Comparison of ENCODE assay signal across 20 cellular contexts in the genomic region with DNA sequence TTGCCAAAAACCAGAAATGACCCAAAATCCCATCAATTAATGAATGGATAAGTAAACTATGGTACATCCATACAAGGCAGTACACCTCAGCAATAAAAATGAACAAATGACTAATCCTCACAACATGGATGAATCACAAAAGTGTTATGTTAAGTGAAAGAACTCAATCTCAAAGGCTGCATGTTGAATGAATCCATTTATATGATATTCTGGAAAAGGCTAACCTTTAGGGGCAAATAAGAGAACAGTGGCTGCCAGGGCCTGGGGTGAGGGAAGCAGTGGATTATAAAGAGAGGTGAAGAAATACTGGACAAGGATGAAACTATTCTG. TPM values are rescaled to one million over a fixed set of nuclear protein-coding genes. Genes with fewer than 3 reads are reported as not detected.
DNase-seq lines count a peak whose midpoint lies in the region; ATAC-seq and TF ChIP-seq lines count a peak whose summit lies in the region.
"Had no signal": no experiment of that assay in that cellular context is flagged by ENCODE, and none has a peak within 500 bp of the region (broad histone marks: within the 10 kb centered on the region; RNA-seq: fewer than 3 reads in every experiment).

No MANE protein-coding gene starts in this region.

- no peaks in the 10 kb centered on the region for H3K36me3 ChIP-seq in BE2C

- H3K27me3 ChIP-seq in foreskin keratinocyte = peaks cover 22% of the 10 kb centered on the region
- H3K27me3 ChIP-seq in BE2C = no peaks in the 10 kb centered on the region
- H3K27me3 ChIP-seq: body of pancreas had no signal

- H3K27me3 Mint-ChIP-seq in activated CD8-positive, alpha-beta memory T cell treated with anti-CD3 and anti-CD28 coated beads, Interleukin-2, amount 10 ng/mL, durations not matched to agents 7 days and 5 days = peaks cover 31% of the 10 kb centered on the region

- H3K4me1 ChIP-seq in foreskin keratinocyte = peaks cover 8% of the 10 kb centered on the region
- no peaks in the 10 kb centered on the region for H3K4me1 ChIP-seq in BE2C
- H3K4me1 ChIP-seq: body of pancreas, psoas muscle had no signal

- no peak overlapping the region for H3K27ac ChIP-seq in foreskin keratinocyte
- H3K27ac ChIP-seq: body of pancreas, psoas muscle had no signal

- H3K9me3 ChIP-seq in BE2C = no peaks in the 10 kb centered on the region; the same call in 1 of the 2 replicates

- H3K4me3 ChIP-seq in BE2C (ENCODE audit: low read depth, low read length) = no peak overlapping the region
- H3K4me3 ChIP-seq: body of pancreas, GM12878, K562, lung, psoas muscle had no signal

- H3K9me3 Mint-ChIP-seq in activated CD8-positive, alpha-beta memory T cell treated with anti-CD3 and anti-CD28 coated beads, Interleukin-2, amount 10 ng/mL, durations not matched to agents 7 days and 5 days (ENCODE audit: low read depth) = no peaks in the 10 kb centered on the region
- H3K9me3 Mint-ChIP-seq: effector memory CD8-positive, alpha-beta T cell had no signal

- CTCF ChIA-PET in activated CD8-positive, alpha-beta memory T cell treated with anti-CD3 and anti-CD28 coated beads, Interleukin-2, amount 10 ng/mL, durations not matched to agents 7 days and 5 days (lab: Charles Lee) = no interaction called here

- H3K36me3 Mint-ChIP-seq in activated CD8-positive, alpha-beta memory T cell treated with anti-CD3 and anti-CD28 coated beads, Interleukin-2, amount 10 ng/mL, durations not matched to agents 7 days and 5 days = no peaks in the 10 kb centered on the region

- H3K27ac Mint-ChIP-seq in activated CD8-positive, alpha-beta memory T cell treated with anti-CD3 and anti-CD28 coated beads, Interleukin-2, amount 10 ng/mL, durations not matched to agents 7 days and 5 days = no peak overlapping the region
- H3K27ac Mint-ChIP-seq: activated naive CD4-positive, alpha-beta T cell treated with anti-CD3 and anti-CD28 coated beads, Interleukin-2, amount 50 U/mL, for 72 hours; effector memory CD8-positive, alpha-beta T cell had no signal

- DNase-seq in A172 (ENCODE audit: low spot score) (peak; percentile 18), HPDE6-E6E7 (ENCODE audit: extremely low spot score) (peak; percentile 45), foreskin keratinocyte (peak; percentile 74 to 89), BE2C (no peak), AG08396 (ENCODE audit: low spot score) (no peak)
- DNase-seq in activated CD8-positive, alpha-beta memory T cell treated with anti-CD3 and anti-CD28 coated beads, Interleukin-2, amount 10 ng/mL, durations not matched to agents 7 days and 5 days = no peak
- no peak for DNase-seq in stimulated activated CD4-positive, alpha-beta T cell treated with anti-CD3 and anti-CD28 coated beads, Interleukin-4, amount 100 ng/mL, for 1 hour
- DNase-seq: body of pancreas; C1 segment of cervical spinal cord; effector memory CD8-positive, alpha-beta T cell; GF-D8; NCI-H187; NCI-H345; psoas muscle; SW 1271 had no signal

- ATAC-seq in SK-N-SH treated with all-trans-retinoic acid at 6 μM for 48 hours (no peak), foreskin keratinocyte (peak; percentile 88)
- ATAC-seq in activated CD8-positive, alpha-beta memory T cell treated with anti-CD3 and anti-CD28 coated beads, Interleukin-2, amount 10 ng/mL, durations not matched to agents 7 days and 5 days = no peak
- ATAC-seq: body of pancreas; effector memory CD8-positive, alpha-beta T cell; GM12878; K562; psoas muscle had no signal

- TF ChIP-seq CTCF in foreskin keratinocyte (conservative IDR thresholded peaks at IDR 0.05) = no peak
- TF ChIP-seq CTCF in BE2C (IDR thresholded peaks at IDR 0.05; ENCODE audit: low read depth, low read length) = no peak

- no peak overlapping the region for H3K4me3 Mint-ChIP-seq in activated CD8-positive, alpha-beta memory T cell treated with anti-CD3 and anti-CD28 coated beads, Interleukin-2, amount 10 ng/mL, durations not matched to agents 7 days and 5 days
- H3K4me3 Mint-ChIP-seq: effector memory CD8-positive, alpha-beta T cell had no signal

- H3K4me1 Mint-ChIP-seq in activated CD8-positive, alpha-beta memory T cell treated with anti-CD3 and anti-CD28 coated beads, Interleukin-2, amount 10 ng/mL, durations not matched to agents 7 days and 5 days = no peaks in the 10 kb centered on the region

TF ChIP-seq in SK-N-SH treated with all-trans-retinoic acid at 6 μM for 48 hours, 23 proteins besides CTCF, POLR2A, EP300 and RAD21:
- TF ChIP-seq ZC3H10 (CRISPR knock-in tag; IDR thresholded peaks at IDR 0.05) = no peak
- TF ChIP-seq ZNF8 (CRISPR knock-in tag; IDR thresholded peaks at IDR 0.05) = peak; percentile 46; the same call in 1 of the 2 replicates
- TF ChIP-seq RARB (CRISPR knock-in tag; IDR thresholded peaks at IDR 0.05) = no peak

RNA-seq across cellular contexts. Expression of a gene that starts 46.1 kb away (rescaled TPM):
- total RNA-seq in A172 (2014; rRNA removed; shearing (Covaris generic)) = 39.4 and 47.9 TPM in 2 replicates
- total RNA-seq in foreskin keratinocyte = 18.4 and 18.8 TPM in 2 replicates
- polyA plus RNA-seq in foreskin keratinocyte = 9.0 and 11.1 TPM in 2 replicates
- total RNA-seq in activated CD8-positive, alpha-beta memory T cell treated with anti-CD3 and anti-CD28 coated beads, Interleukin-2, amount 10 ng/mL, durations not matched to agents 7 days and 5 days = 100 to 1,000 TPM; 117 to 120 TPM
- 54.7 TPM for polyA plus RNA-seq in BE2C (2012; ENCODE audit: insufficient read depth, insufficient read length, low read depth)

Comparison
In these comparisons a context has a peak if more than half of its experiments do, and no peak if none do; other contexts are left out.
1. DNase-seq: peak in A172 (single experiment), HPDE6-E6E7 (single experiment) and foreskin keratinocyte (2 of 2); none in activated CD8-positive, alpha-beta memory T cell treated with anti-CD3 and anti-CD28 coated beads, Interleukin-2, amount 10 ng/mL, durations not matched to agents 7 days and 5 days (single experiment), BE2C (single experiment), stimulated activated CD4-positive, alpha-beta T cell treated with anti-CD3 and anti-CD28 coated beads, Interleukin-4, amount 100 ng/mL, for 1 hour (single experiment) and AG08396 (single experiment).